Comparison of ENCODE assay signal across 22 cellular contexts in the genomic region with DNA sequence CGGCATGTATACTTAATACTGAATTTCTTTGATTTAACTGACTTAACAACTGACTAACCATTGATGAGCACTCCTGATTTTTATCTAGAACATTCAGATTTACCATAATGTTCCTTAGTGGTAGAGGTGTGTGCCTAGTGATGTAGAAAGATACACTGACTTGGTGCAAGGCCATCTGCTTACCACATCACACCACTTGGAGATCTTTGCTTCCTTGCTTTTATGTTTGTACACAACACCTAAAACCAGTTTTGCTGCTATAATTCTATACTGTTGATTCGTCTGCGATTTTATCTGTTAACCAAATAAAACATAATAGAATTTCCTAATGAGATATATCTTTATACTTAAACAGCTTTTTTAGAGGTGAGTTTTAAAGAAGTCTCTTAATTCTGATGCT. TPM values are rescaled to one million over a fixed set of nuclear protein-coding genes. Genes with fewer than 3 reads are reported as not detected.
DNase-seq lines count a peak whose midpoint lies in the region; ATAC-seq and TF ChIP-seq lines count a peak whose summit lies in the region.
"Had no signal": no experiment of that assay in that cellular context is flagged by ENCODE, and none has a peak within 500 bp of the region (broad histone marks: within the 10 kb centered on the region; RNA-seq: fewer than 3 reads in every experiment).

No MANE protein-coding gene starts in this region.

- TF ChIP-seq CTCF in 22Rv1 (IDR thresholded peaks at IDR 0.05) (no peak), nephron (IDR thresholded peaks at IDR 0.05; ENCODE audit: unreplicated experiment in 3 of 3) (no peak), dorsolateral prefrontal cortex (IDR thresholded peaks at IDR 0.05 in 54 of 56, conservative IDR thresholded peaks at IDR 0.05 in 2 of 56; ENCODE audit: low read depth in 1 of 56, partially characterized antibody in 56 of 56) (no peak)

- H3K9me3 ChIP-seq in duodenal mucosa (ENCODE audit: control insufficient read depth in 1 of 2, low read length in 2 of 2): no peaks in the 10 kb centered on the region
- H3K9me3 ChIP-seq: gastroesophageal sphincter, mucosa of descending colon, Peyer's patch, SJCRH30 had no signal

- H3K36me3 ChIP-seq in duodenal mucosa (ENCODE audit: control insufficient read depth in 1 of 2, insufficient read depth in 2 of 2, low read length in 2 of 2): peaks cover 26 to 49% of the 10 kb centered on the region in 2 donors

- H3K9ac ChIP-seq in duodenal mucosa (ENCODE audit: low read depth in 1 of 2, low read length in 2 of 2): no peak overlapping the region
- H3K9ac ChIP-seq: neural progenitor cell had no signal

- peaks cover 66% of the 10 kb centered on the region for H3K36me3 Mint-ChIP-seq in nephron (ENCODE audit: low read depth)

- no peaks in the 10 kb centered on the region for H3K9me3 Mint-ChIP-seq in nephron
- H3K9me3 Mint-ChIP-seq: endodermal cell, H9, neural progenitor cell had no signal

- H3K27ac ChIP-seq in 22Rv1 (peak overlapping the region; percentile 74), duodenal mucosa (ENCODE audit: low read depth, low read length) (peak overlapping the region; percentile 24), dorsolateral prefrontal cortex (no peak overlapping the region)
- H3K27ac ChIP-seq: brain microvascular endothelial cell, gastroesophageal sphincter, neural progenitor cell, SJCRH30 had no signal

- H3K4me1 ChIP-seq in duodenal mucosa (ENCODE audit: control insufficient read depth in 1 of 2, insufficient read depth in 2 of 2, low read length in 2 of 2): peaks cover 33 to 34% of the 10 kb centered on the region in 2 donors

- DNase-seq in DMS53 treated with DMSO at 0.1 percent for 48 hours (lab: John Stamatoyannopoulos, UW; ENCODE audit: unreplicated experiment) (peak; percentile 63), dorsolateral prefrontal cortex (no peak)
- DNase-seq: activated CD4-positive, CD25-positive, alpha-beta regulatory T cell treated with anti-CD3 and anti-CD28 coated beads, Interleukin-2, amount 50 U/mL, for 72 hours; brain microvascular endothelial cell; C1 segment of cervical spinal cord; endodermal cell; H9; left ventricle myocardium superior; mucosa of descending colon; NCI-H1694 treated with DMSO at 0.1 percent for 48 hours; NCI-H2171; NCI-H524; Peyer's patch; posterior cingulate gyrus; SJCRH30 had no signal

- H3K4me3 Mint-ChIP-seq in nephron: no peak overlapping the region
- H3K4me3 Mint-ChIP-seq: endodermal cell, H9, neural progenitor cell had no signal

- peak overlapping the region; percentile 74 to 97 (median 77) for H3K27ac Mint-ChIP-seq in nephron
- H3K27ac Mint-ChIP-seq: neural progenitor cell had no signal

- H3K4me1 Mint-ChIP-seq in nephron: peaks cover 23% of the 10 kb centered on the region

- H3K27me3 ChIP-seq in duodenal mucosa (ENCODE audit: control insufficient read depth in 1 of 2, insufficient read depth in 2 of 2, low read length in 2 of 2) (no peaks in the 10 kb centered on the region), dorsolateral prefrontal cortex (no peaks in the 10 kb centered on the region)
- H3K27me3 ChIP-seq: brain microvascular endothelial cell, gastroesophageal sphincter, neural progenitor cell, Peyer's patch, SJCRH30 had no signal

- H3K4me3 ChIP-seq in duodenal mucosa (ENCODE audit: low read depth in 1 of 2, low read length in 2 of 2) (no peak overlapping the region), dorsolateral prefrontal cortex (no peak overlapping the region)
- H3K4me3 ChIP-seq: gastroesophageal sphincter, mucosa of descending colon, neural progenitor cell, Peyer's patch, SJCRH30 had no signal

- ATAC-seq in HG02884 (IDR thresholded peaks at IDR 0.05; ENCODE audit: unreplicated experiment): no peak
- no peak for ATAC-seq in HG02938 (IDR thresholded peaks at IDR 0.05; ENCODE audit: unreplicated experiment)
- ATAC-seq: gastroesophageal sphincter, left ventricle myocardium superior, mucosa of descending colon had no signal

- intact Hi-C loops in dorsolateral prefrontal cortex (cut with DNase I): loop anchor here in 1 of 2 donors (10.0 kb wide), 1 partner anchor 63 kb away; no protein-coding TSS in a partner anchor

- no peaks in the 10 kb centered on the region for H3K27me3 Mint-ChIP-seq in nephron (ENCODE audit: low read depth)

RNA-seq across cellular contexts. Expression of a gene that starts 3.9 kb away (rescaled TPM):
- 100 to 1,000 TPM in 1 of 120 experiments, 10 to 100 TPM in 119; 39.8 to 107 (median 67.7) TPM for total RNA-seq in dorsolateral prefrontal cortex

RNA-seq across cellular contexts. Expression of a gene that starts 36.5 kb away (rescaled TPM):
- total RNA-seq in dorsolateral prefrontal cortex: 100 to 1,000 TPM; 149 to 396 (median 221) TPM

RNA-seq across cellular contexts. Expression of a gene that starts 36.8 kb away (rescaled TPM):
- total RNA-seq in dorsolateral prefrontal cortex: 100 to 1,000 TPM; 216 to 367 (median 256) TPM

Comparison
In these comparisons a context has a peak if more than half of its experiments do, and no peak if none do; other contexts are left out.
1. H3K27ac ChIP-seq: peak in 22Rv1 (single experiment) and duodenal mucosa (single experiment); none in dorsolateral prefrontal cortex (0 of 59).